8 cellular contexts compared by ENCODE assay signal in genomic region chr17:45370949-45371413, GRCh38. TPM values are rescaled to one million over a fixed set of nuclear protein-coding genes. Genes with fewer than 3 reads are reported as not detected.
A peak's percentile ranks its signal among the peaks of the same experiment; 100 is the strongest.
DNase-seq lines count a peak whose midpoint lies in the region; ATAC-seq and TF ChIP-seq lines count a peak whose summit lies in the region.

No MANE protein-coding gene starts in this region.

- no peaks in the 10 kb centered on the region for H3K9me3 ChIP-seq in suprapubic skin

- WGBS in suprapubic skin = 65% methylated on average over 8 of the region's 8 CpGs

- peak overlapping the region; percentile 41 for H3K4me3 ChIP-seq in suprapubic skin

- no peak for TF ChIP-seq CTCF in suprapubic skin (IDR thresholded peaks at IDR 0.05)

- no peak for TF ChIP-seq EP300 in suprapubic skin (IDR thresholded peaks at IDR 0.05)

- peak overlapping the region; percentile 9 to 60 for H3K4me3 Mint-ChIP-seq in activated T-cell treated with anti-CD3 and anti-CD28 coated beads, Interleukin-2, amount 50 U/mL, for 72 hours
- H3K4me3 Mint-ChIP-seq in activated T-cell treated with anti-CD3 and anti-CD28 coated beads, Interleukin-2, amount 50 U/mL, for 4 hours = no peak overlapping the region

- peaks cover 25% of the 10 kb centered on the region for H3K27me3 Mint-ChIP-seq in activated T-cell treated with anti-CD3 and anti-CD28 coated beads, Interleukin-2, amount 50 U/mL, for 72 hours (ENCODE audit: low read depth)
- peaks cover 15% of the 10 kb centered on the region for H3K27me3 Mint-ChIP-seq in activated T-cell treated with anti-CD3 and anti-CD28 coated beads, Interleukin-2, amount 50 U/mL, for 4 hours (ENCODE audit: low read depth)

- H3K36me3 ChIP-seq in suprapubic skin = no peaks in the 10 kb centered on the region

- TF ChIP-seq POLR2A in suprapubic skin (IDR thresholded peaks at IDR 0.05) = no peak

- no peaks in the 10 kb centered on the region for H3K36me3 Mint-ChIP-seq in activated T-cell treated with anti-CD3 and anti-CD28 coated beads, Interleukin-2, amount 50 U/mL, for 72 hours (ENCODE audit: insufficient read depth in 2 of 2)
- H3K36me3 Mint-ChIP-seq in activated T-cell treated with anti-CD3 and anti-CD28 coated beads, Interleukin-2, amount 50 U/mL, for 4 hours (ENCODE audit: insufficient read depth) = no peaks in the 10 kb centered on the region

- H3K4me1 ChIP-seq in suprapubic skin = peaks cover 40% of the 10 kb centered on the region

- H3K27ac ChIP-seq in suprapubic skin = peak overlapping the region; percentile 84

- H3K27me3 ChIP-seq in suprapubic skin = no peaks in the 10 kb centered on the region

- H3K9me3 Mint-ChIP-seq in activated T-cell treated with anti-CD3 and anti-CD28 coated beads, Interleukin-2, amount 50 U/mL, for 72 hours = no peaks in the 10 kb centered on the region
- no peaks in the 10 kb centered on the region for H3K9me3 Mint-ChIP-seq in activated T-cell treated with anti-CD3 and anti-CD28 coated beads, Interleukin-2, amount 50 U/mL, for 4 hours

- H3K27ac Mint-ChIP-seq in activated T-cell treated with anti-CD3 and anti-CD28 coated beads, Interleukin-2, amount 50 U/mL, for 72 hours = no peak overlapping the region

- peaks cover 22% of the 10 kb centered on the region for H3K4me1 Mint-ChIP-seq in activated T-cell treated with anti-CD3 and anti-CD28 coated beads, Interleukin-2, amount 50 U/mL, for 72 hours (ENCODE audit: low read depth)
- H3K4me1 Mint-ChIP-seq in activated T-cell treated with anti-CD3 and anti-CD28 coated beads, Interleukin-2, amount 50 U/mL, for 4 hours (ENCODE audit: low read depth) = peaks cover 15% of the 10 kb centered on the region

- no peak for ATAC-seq in activated T-cell treated with anti-CD3 and anti-CD28 coated beads, Interleukin-2, amount 50 U/mL, for 72 hours (replicated peaks in 1 of 2)
- ATAC-seq in activated T-cell treated with anti-CD3 and anti-CD28 coated beads, Interleukin-2, amount 50 U/mL, for 4 hours = no peak
- no peak for ATAC-seq in HG03139 (IDR thresholded peaks at IDR 0.05; ENCODE audit: unreplicated experiment)

- no peak for DNase-seq in activated T-cell treated with anti-CD3 and anti-CD28 coated beads, Interleukin-2, amount 50 U/mL, for 72 hours
- no peak for DNase-seq in activated T-cell treated with anti-CD3 and anti-CD28 coated beads, Interleukin-2, amount 50 U/mL, for 4 hours
- DNase-seq in SW480 (ENCODE audit: low spot score) (peak; percentile 72), iris pigment epithelial cell (ENCODE audit: low read depth) (peak; percentile 53), suprapubic skin (ENCODE audit: low spot score in 2 of 2) (peak; percentile 24 to 44), DMS79 (lab: John Stamatoyannopoulos, UW) (no peak)
- no peak for DNase-seq in stimulated activated CD4-positive, alpha-beta T cell treated with anti-CD3 and anti-CD28 coated beads, Interleukin-1b, Interleukin-23, amount 100 ng/mL, for 48 hours

RNA-seq across cellular contexts. Expression of gene MAP3K14, which starts 54.2 kb away (rescaled TPM):
- 10 to 100 TPM; 71.8 to 78.0 TPM for total RNA-seq in activated T-cell treated with anti-CD3 and anti-CD28 coated beads, Interleukin-2, amount 50 U/mL, for 72 hours
- 10 to 100 TPM; 76.3 to 88.2 (median 85.8) TPM for total RNA-seq in activated T-cell treated with anti-CD3 and anti-CD28 coated beads, Interleukin-2, amount 50 U/mL, for 4 hours
- total RNA-seq in suprapubic skin = 10 to 100 TPM in 3 of 4 donors, 1 to 10 TPM in 1; 9.6 to 14.4 (median 11.9) TPM

Comparison
In these comparisons a context has a peak if more than half of its experiments do, and no peak if none do; other contexts are left out.
1. DNase-seq: peak in SW480 (single experiment), iris pigment epithelial cell (single experiment) and suprapubic skin (2 of 2); none in activated T-cell treated with anti-CD3 and anti-CD28 coated beads, Interleukin-2, amount 50 U/mL, for 72 hours (0 of 2), activated T-cell treated with anti-CD3 and anti-CD28 coated beads, Interleukin-2, amount 50 U/mL, for 4 hours (single experiment), stimulated activated CD4-positive, alpha-beta T cell treated with anti-CD3 and anti-CD28 coated beads, Interleukin-1b, Interleukin-23, amount 100 ng/mL, for 48 hours (single experiment) and DMS79 (single experiment).
2. RNA of gene MAP3K14, which starts 54.2 kb away (total RNA-seq): 76.3 to 88.2 TPM in activated T-cell treated with anti-CD3 and anti-CD28 coated beads, Interleukin-2, amount 50 U/mL, for 4 hours and 71.8 to 78.0 TPM in activated T-cell treated with anti-CD3 and anti-CD28 coated beads, Interleukin-2, amount 50 U/mL, for 72 hours; 9.6 to 14.4 TPM in suprapubic skin; every median in the first group is over 4 times any median in the second.